ENCODE assay signal across 18 cellular contexts in genomic region chr20:22744341-22745193, GRCh38.
"Had no signal": no experiment of that assay in that cellular context is flagged by ENCODE, and none has a peak within 500 bp of the region (broad histone marks: within the 10 kb centered on the region; RNA-seq: fewer than 3 reads in every experiment).

No MANE protein-coding gene starts in this region.

- H3K9me3 ChIP-seq: thyroid gland, uterus had no signal

- DNase-seq: activated CD4-positive, alpha-beta memory T cell treated with anti-CD3 and anti-CD28 coated beads, Interleukin-2, amount 10 ng/mL, durations not matched to agents 7 days and 5 days; activated naive CD4-positive, alpha-beta T cell treated with Interleukin-2 at 50 U/mL for 16 hours; activated naive CD8-positive, alpha-beta T cell treated with anti-CD3 and anti-CD28 coated beads, Interleukin-2, amount 50 U/mL, for 24 hours; caudate nucleus; effector memory CD8-positive, alpha-beta T cell; foreskin melanocyte; head of caudate nucleus; islet precursor cell; left ventricle myocardium inferior; mesendoderm; occipital lobe; stimulated activated CD4-positive, alpha-beta T cell treated with anti-CD3 and anti-CD28 coated beads, Interleukin-4, amount 100 ng/mL, for 4 hours; T-cell; T1000; thyroid gland; uterus had no signal

- H3K27ac ChIP-seq: left ventricle myocardium inferior, thyroid gland, uterus had no signal

- H3K4me1 ChIP-seq: left ventricle myocardium inferior, thyroid gland, uterus had no signal

- H3K27me3 ChIP-seq: thyroid gland, uterus had no signal

- H3K4me3 ChIP-seq: left ventricle myocardium inferior, skin epidermis, thyroid gland, uterus had no signal

- ATAC-seq: activated naive CD8-positive, alpha-beta T cell treated with anti-CD3 and anti-CD28 coated beads, Interleukin-2, amount 50 U/mL, for 24 hours; effector memory CD8-positive, alpha-beta T cell; esophagus mucosa; T-cell had no signal

- H3K36me3 ChIP-seq: left ventricle myocardium inferior, thyroid gland, uterus had no signal
